In the genomic region with DNA sequence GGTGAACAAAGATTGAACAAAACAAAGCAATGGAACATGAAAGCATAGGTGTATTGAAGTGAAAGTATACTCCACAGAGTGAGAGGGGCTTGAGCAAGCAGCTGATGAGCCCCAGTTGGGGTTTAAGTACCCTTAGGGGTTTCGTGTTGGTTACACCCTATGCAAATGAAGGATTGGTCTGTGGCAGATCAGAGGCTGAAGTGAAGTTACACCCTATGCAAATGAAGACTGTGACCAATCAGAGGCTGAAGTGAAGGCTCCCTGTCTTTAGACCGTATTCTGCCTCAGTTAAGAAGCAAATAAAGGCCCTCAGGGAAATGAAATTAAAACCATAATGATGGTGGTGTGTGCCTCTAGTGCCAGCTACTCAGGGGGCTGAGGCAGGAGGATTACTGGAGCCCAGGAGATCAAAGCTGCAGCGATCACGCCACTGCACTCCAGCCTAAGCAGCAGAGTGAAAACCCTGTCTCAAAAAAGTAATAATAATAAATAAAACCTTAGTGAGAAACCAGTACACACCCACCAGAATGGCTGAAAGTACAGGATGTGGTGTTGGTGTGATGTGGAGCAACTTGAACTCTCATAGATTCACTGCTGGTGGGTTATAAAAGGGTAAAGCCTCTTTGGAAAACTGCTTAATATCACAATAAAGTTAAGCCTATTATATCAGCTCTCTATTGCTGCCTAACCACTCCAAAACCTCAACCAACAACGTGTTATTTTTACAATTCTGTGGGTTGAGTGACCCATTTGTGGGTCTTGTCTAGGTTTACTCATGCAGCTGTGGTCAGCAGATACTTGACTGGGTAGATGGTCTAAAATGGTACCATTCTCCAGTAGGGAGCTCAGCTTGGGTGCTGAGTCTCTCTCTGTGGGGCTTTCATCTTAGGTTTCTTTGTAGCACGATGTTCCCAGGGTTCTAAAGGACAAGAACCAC, we compare ENCODE assay signal across 16 cellular contexts. TPM values are rescaled to one million over a fixed set of nuclear protein-coding genes. Genes with fewer than 3 reads are reported as not detected.
DNase-seq lines count a peak whose midpoint lies in the region; ATAC-seq, FAIRE-seq and TF ChIP-seq lines count a peak whose summit lies in the region.
"Had no signal": no experiment of that assay in that cellular context is flagged by ENCODE, and none has a peak within 500 bp of the region (broad histone marks: within the 10 kb centered on the region; RNA-seq: fewer than 3 reads in every experiment).

No MANE protein-coding gene starts in this region.

- H3K9me2 ChIP-seq in MM.1S (replicated peaks; ENCODE audit: insufficient read depth, low read length) = no peaks in the 10 kb centered on the region

- H3K27ac Mint-ChIP-seq in activated naive CD4-positive, alpha-beta T cell treated with anti-CD3 and anti-CD28 coated beads for 36 hours = peak overlapping the region; percentile 44
- H3K27ac Mint-ChIP-seq in T-helper 1 cell treated with Interleukin-12 subunit alpha and Interleukin-12 subunit beta and Interleukin-4 antibody, amounts not matched to agents 30 μg/mL and 1 μg/mL, for 36 hours = peak overlapping the region; percentile 20
- H3K27ac Mint-ChIP-seq in central memory CD8-positive, alpha-beta T cell (ENCODE audit: low read depth) = peak overlapping the region; percentile 55
- peak overlapping the region; percentile 69 to 91 for H3K27ac Mint-ChIP-seq in stimulated activated naive CD8-positive, alpha-beta T cell treated with anti-CD3 and anti-CD28 coated beads, Interleukin-15, amount 100 ng/mL, for 72 hours

- H3K9me3 ChIP-seq in MM.1S (replicated peaks; ENCODE audit: insufficient read depth, low read length) (no peaks in the 10 kb centered on the region), kidney (ENCODE audit: control insufficient read depth in 1 of 2, low read length in 2 of 2) (no peaks in the 10 kb centered on the region)
- H3K9me3 ChIP-seq: HAP-1, Peyer's patch had no signal

- DNase-seq in activated naive CD4-positive, alpha-beta T cell treated with anti-CD3 and anti-CD28 coated beads for 36 hours = no peak
- no peak for DNase-seq in activated naive CD4-positive, alpha-beta T cell treated with anti-CD3 and anti-CD28 coated beads, Interleukin-2, amount 50 U/mL, for 16 hours
- peak in 1 of 2 donors; percentile 16 for DNase-seq in central memory CD8-positive, alpha-beta T cell (ENCODE audit: low spot score in 2 of 2)
- peak in 1 of 2 donors; percentile 16 for DNase-seq in stimulated activated naive CD8-positive, alpha-beta T cell treated with anti-CD3 and anti-CD28 coated beads, Interleukin-15, amount 100 ng/mL, for 72 hours
- DNase-seq in MM.1S (no peak), kidney (no peak), SIG-M5 treated with dmso at 0.1 percent for 504 hours (lab: John Stamatoyannopoulos, UW; ENCODE audit: unreplicated experiment) (no peak)
- DNase-seq: NCI-H146, NCI-H446 treated with DMSO at 0.1 percent for 48 hours, nucleus accumbens, Peyer's patch had no signal

- no peak overlapping the region for H3K4me3 Mint-ChIP-seq in activated naive CD4-positive, alpha-beta T cell treated with anti-CD3 and anti-CD28 coated beads for 36 hours
- no peak overlapping the region for H3K4me3 Mint-ChIP-seq in T-helper 1 cell treated with Interleukin-12 subunit alpha and Interleukin-12 subunit beta and Interleukin-4 antibody, amounts not matched to agents 30 μg/mL and 1 μg/mL, for 36 hours
- H3K4me3 Mint-ChIP-seq in central memory CD8-positive, alpha-beta T cell = peak overlapping the region; percentile 67
- H3K4me3 Mint-ChIP-seq in stimulated activated naive CD8-positive, alpha-beta T cell treated with anti-CD3 and anti-CD28 coated beads, Interleukin-15, amount 100 ng/mL, for 72 hours = no peak overlapping the region

- no peak for FAIRE-seq in kidney (lab: Jason Lieb, UNC)
- FAIRE-seq: K562 had no signal

- no peak overlapping the region; the same call in 1 of the 2 replicates for H3K27ac ChIP-seq in MM.1S (ENCODE audit: low read length)
- H3K27ac ChIP-seq in kidney (ENCODE audit: low read depth in 2 of 2, low read length in 2 of 2) = no peak overlapping the region

- no peak overlapping the region for H2AFZ ChIP-seq in MM.1S (ENCODE audit: low read length)

- CTCF ChIA-PET in activated naive CD4-positive, alpha-beta T cell treated with anti-CD3 and anti-CD28 coated beads for 36 hours (lab: Charles Lee) = no interaction called here

- peaks cover 52% of the 10 kb centered on the region for H3K36me3 Mint-ChIP-seq in activated naive CD4-positive, alpha-beta T cell treated with anti-CD3 and anti-CD28 coated beads for 36 hours (ENCODE audit: low read depth)
- peaks cover 59% of the 10 kb centered on the region for H3K36me3 Mint-ChIP-seq in T-helper 1 cell treated with Interleukin-12 subunit alpha and Interleukin-12 subunit beta and Interleukin-4 antibody, amounts not matched to agents 30 μg/mL and 1 μg/mL, for 36 hours (ENCODE audit: low read depth)
- H3K36me3 Mint-ChIP-seq in central memory CD8-positive, alpha-beta T cell (ENCODE audit: insufficient read depth) = peaks cover 36% of the 10 kb centered on the region

- H3K36me3 ChIP-seq in MM.1S (replicated peaks; ENCODE audit: insufficient read depth, low read length) (peaks cover 26% of the 10 kb centered on the region), kidney (ENCODE audit: control insufficient read depth in 1 of 2, insufficient read depth in 2 of 2, low read length in 2 of 2) (peaks cover 33 to 48% of the 10 kb centered on the region in 2 donors)

- intact Hi-C loops in activated naive CD4-positive, alpha-beta T cell treated with anti-CD3 and anti-CD28 coated beads for 36 hours (cut with micrococcal nuclease) = no loop called here
- intact Hi-C loops in kidney (cut with DNase I) = no loop called here

- H3K27me3 Mint-ChIP-seq in activated naive CD4-positive, alpha-beta T cell treated with anti-CD3 and anti-CD28 coated beads for 36 hours (ENCODE audit: low read depth) = no peaks in the 10 kb centered on the region
- no peaks in the 10 kb centered on the region for H3K27me3 Mint-ChIP-seq in T-helper 1 cell treated with Interleukin-12 subunit alpha and Interleukin-12 subunit beta and Interleukin-4 antibody, amounts not matched to agents 30 μg/mL and 1 μg/mL, for 36 hours (ENCODE audit: low read depth)
- H3K27me3 Mint-ChIP-seq in central memory CD8-positive, alpha-beta T cell = no peaks in the 10 kb centered on the region
- no peaks in the 10 kb centered on the region for H3K27me3 Mint-ChIP-seq in stimulated activated naive CD8-positive, alpha-beta T cell treated with anti-CD3 and anti-CD28 coated beads, Interleukin-15, amount 100 ng/mL, for 72 hours

- H3F3A ChIP-seq in MM.1S (ENCODE audit: insufficient read depth, low read length) = peaks cover 9% of the 10 kb centered on the region

- peak; percentile 80 for ATAC-seq in central memory CD8-positive, alpha-beta T cell (replicated peaks; ENCODE audit: extremely low read depth, poor library complexity, severe bottlenecking)
- ATAC-seq in stimulated activated naive CD8-positive, alpha-beta T cell treated with anti-CD3 and anti-CD28 coated beads, Interleukin-15, amount 100 ng/mL, for 72 hours = peak; percentile 86
- ATAC-seq: K562, sciatic nerve had no signal

- TF ChIP-seq CTCF in MM.1S (IDR thresholded peaks at IDR 0.05; ENCODE audit: low read length) (no peak), kidney (IDR thresholded peaks at IDR 0.05; ENCODE audit: borderline replicate concordance, extremely low read depth, insufficient read depth) (no peak)

- H3K4me1 ChIP-seq in MM.1S (ENCODE audit: low read length) (peaks cover 64% of the 10 kb centered on the region), kidney (ENCODE audit: control insufficient read depth in 1 of 2, insufficient read depth in 1 of 2, low read depth in 1 of 2, low read length in 2 of 2) (no peaks in the 10 kb centered on the region)
- H3K4me1 ChIP-seq: Peyer's patch had no signal

- H3K4me3 ChIP-seq in MM.1S (ENCODE audit: low read length) (no peak overlapping the region), kidney (ENCODE audit: low read length in 2 of 2) (no peak overlapping the region)
- H3K4me3 ChIP-seq: HAP-1, K562, lung, Peyer's patch had no signal

- peaks cover 10% of the 10 kb centered on the region for H3K4me1 Mint-ChIP-seq in activated naive CD4-positive, alpha-beta T cell treated with anti-CD3 and anti-CD28 coated beads for 36 hours (ENCODE audit: low read depth)
- H3K4me1 Mint-ChIP-seq in T-helper 1 cell treated with Interleukin-12 subunit alpha and Interleukin-12 subunit beta and Interleukin-4 antibody, amounts not matched to agents 30 μg/mL and 1 μg/mL, for 36 hours (ENCODE audit: low read depth) = peaks cover 17% of the 10 kb centered on the region
- H3K4me1 Mint-ChIP-seq in central memory CD8-positive, alpha-beta T cell = peaks cover 39% of the 10 kb centered on the region
- peaks cover 29% of the 10 kb centered on the region for H3K4me1 Mint-ChIP-seq in stimulated activated naive CD8-positive, alpha-beta T cell treated with anti-CD3 and anti-CD28 coated beads, Interleukin-15, amount 100 ng/mL, for 72 hours

- H3K27me3 ChIP-seq in MM.1S (replicated peaks; ENCODE audit: insufficient read depth, low read length) = no peaks in the 10 kb centered on the region
- H3K27me3 ChIP-seq: Peyer's patch had no signal

- H4K20me1 ChIP-seq in MM.1S (ENCODE audit: insufficient read depth, low read length) = no peaks in the 10 kb centered on the region

- H3K9ac ChIP-seq in MM.1S (ENCODE audit: low read length) = no peak overlapping the region
- no peak overlapping the region for H3K9ac ChIP-seq in kidney (ENCODE audit: low read length in 2 of 2)

- no peak overlapping the region for H3K4me2 ChIP-seq in MM.1S (ENCODE audit: low read depth, low read length)

- H3K79me2 ChIP-seq in MM.1S (ENCODE audit: low read length) = peaks cover 60% of the 10 kb centered on the region

- no peaks in the 10 kb centered on the region for H3K9me3 Mint-ChIP-seq in activated naive CD4-positive, alpha-beta T cell treated with anti-CD3 and anti-CD28 coated beads for 36 hours
- H3K9me3 Mint-ChIP-seq in T-helper 1 cell treated with Interleukin-12 subunit alpha and Interleukin-12 subunit beta and Interleukin-4 antibody, amounts not matched to agents 30 μg/mL and 1 μg/mL, for 36 hours = no peaks in the 10 kb centered on the region
- H3K9me3 Mint-ChIP-seq in central memory CD8-positive, alpha-beta T cell = no peaks in the 10 kb centered on the region
- H3K9me3 Mint-ChIP-seq in stimulated activated naive CD8-positive, alpha-beta T cell treated with anti-CD3 and anti-CD28 coated beads, Interleukin-15, amount 100 ng/mL, for 72 hours = no peaks in the 10 kb centered on the region

RNA-seq across cellular contexts. Expression of a gene that starts 12.8 kb away (rescaled TPM):
- total RNA-seq in activated naive CD4-positive, alpha-beta T cell treated with anti-CD3 and anti-CD28 coated beads for 36 hours = 10 to 100 TPM; 36.9 to 38.7 TPM
- 41.7 TPM for total RNA-seq in kidney
- 34.5 TPM for polyA plus RNA-seq in kidney (ENCODE audit: insufficient read depth, low read depth, low replicate concordance)

RNA-seq across cellular contexts. Expression of a gene that starts 33.9 kb away (rescaled TPM):
- 10 to 100 TPM; 67.2 to 69.5 TPM for total RNA-seq in activated naive CD4-positive, alpha-beta T cell treated with anti-CD3 and anti-CD28 coated beads for 36 hours
- 57.7 TPM for total RNA-seq in kidney
- polyA plus RNA-seq in kidney (ENCODE audit: insufficient read depth, low read depth, low replicate concordance) = 49.3 TPM

RNA-seq across cellular contexts. Expression of a gene that starts 45.7 kb away (rescaled TPM):
- 10 to 100 TPM; 50.6 to 52.6 TPM for total RNA-seq in activated naive CD4-positive, alpha-beta T cell treated with anti-CD3 and anti-CD28 coated beads for 36 hours
- total RNA-seq in kidney = 23.3 TPM
- polyA plus RNA-seq in kidney (ENCODE audit: insufficient read depth, low read depth, low replicate concordance) = 5.8 TPM

Comparison
In these comparisons a context has a peak if more than half of its experiments do, and no peak if none do; other contexts are left out.
1. H3K27ac Mint-ChIP-seq: peak in every context shown above with its lines; median percentile 80 in stimulated activated naive CD8-positive, alpha-beta T cell treated with anti-CD3 and anti-CD28 coated beads, Interleukin-15, amount 100 ng/mL, for 72 hours; 55 in central memory CD8-positive, alpha-beta T cell; 44 in activated naive CD4-positive, alpha-beta T cell treated with anti-CD3 and anti-CD28 coated beads for 36 hours; 20 in T-helper 1 cell treated with Interleukin-12 subunit alpha and Interleukin-12 subunit beta and Interleukin-4 antibody, amounts not matched to agents 30 μg/mL and 1 μg/mL, for 36 hours.